7 cellular contexts compared by ENCODE assay signal in the genomic region with DNA sequence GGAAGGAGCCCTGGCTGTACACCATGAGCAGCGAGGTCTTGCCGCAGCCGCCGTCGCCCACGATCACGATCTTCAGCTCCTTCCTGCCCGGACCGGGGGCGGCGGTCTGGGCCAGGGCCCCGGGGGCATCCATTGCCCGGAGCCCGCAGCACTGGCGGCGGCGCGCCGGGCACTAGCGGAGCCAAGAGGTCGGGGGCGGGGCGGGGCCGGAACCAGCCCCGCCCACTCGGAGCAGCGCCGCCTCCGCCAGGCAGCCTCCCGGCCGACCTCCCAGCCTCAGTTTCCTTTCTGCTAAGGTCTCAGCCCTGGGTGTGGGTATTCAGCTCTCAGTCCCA. TPM values are rescaled to one million over a fixed set of nuclear protein-coding genes. Genes with fewer than 3 reads are reported as not detected.
DNase-seq lines count a peak whose midpoint lies in the region; ATAC-seq, FAIRE-seq and TF ChIP-seq lines count a peak whose summit lies in the region.

A gene with protein sequence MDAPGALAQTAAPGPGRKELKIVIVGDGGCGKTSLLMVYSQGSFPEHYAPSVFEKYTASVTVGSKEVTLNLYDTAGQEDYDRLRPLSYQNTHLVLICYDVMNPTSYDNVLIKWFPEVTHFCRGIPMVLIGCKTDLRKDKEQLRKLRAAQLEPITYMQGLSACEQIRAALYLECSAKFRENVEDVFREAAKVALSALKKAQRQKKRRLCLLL (minus strand): TSS at position 188 of the 335 bp plus-strand sequence. CDS start 55 bp downstream, at position 133.

- H2AFZ ChIP-seq in GM12878 (ENCODE audit: control insufficient read depth, low read depth, low read length), result peak within 1 kb of the TSS; percentile 73

- H3K27me3 ChIP-seq in GM12878 (replicated peaks in 1 of 2; ENCODE audit: control insufficient read depth in 2 of 2, insufficient read depth in 2 of 2, low read length in 1 of 2), result no peaks in the 10 kb centered on the region

- intact Hi-C loops in GM12878 (cut with micrococcal nuclease; ENCODE audit: unreplicated experiment), result no loop called here

- H3K4me1 ChIP-seq in GM12878 (ENCODE audit: control insufficient read depth, insufficient read depth, low read length), result peaks cover 44% of the 10 kb centered on the region

- under 1% methylated on average over 19 of the region's 31 CpGs for WGBS in GM12878 (ENCODE audit: insufficient coverage, insufficient replicate concordance, low lambda C conversion rate, missing lambda C conversion rate)

- H3K79me2 ChIP-seq in GM12878 (ENCODE audit: control insufficient read depth, insufficient read depth, low read length), result peaks cover 57% of the 10 kb centered on the region

- H3K9me3 ChIP-seq in GM12878 (replicated peaks; ENCODE audit: control insufficient read depth, insufficient read depth, low read length), result no peaks in the 10 kb centered on the region

- peak; percentile 80 for DNase-seq in OCI-M1 (lab: John Stamatoyannopoulos, UW)
- no peak for DNase-seq in GM12878 (ENCODE audit: low read depth, low spot score)
- DNase-seq in iPS-NIHi7 (ENCODE audit: extremely low spot score), result peak; percentile 74
- DNase-seq in stimulated activated CD8-positive, alpha-beta memory T cell treated with anti-CD3 and anti-CD28 coated beads, Interleukin-12 subunit alpha, Interleukin-12 subunit beta, amount 100 ng/mL, for 4 hours (ENCODE audit: low read depth), result peak; percentile 56
- no peak for DNase-seq in hippocampal formation (lab: John Stamatoyannopoulos, UW)

- peak within 1 kb of the TSS; percentile 75 for H3K27ac ChIP-seq in GM12878 (ENCODE audit: control insufficient read depth, insufficient read depth)

- POLR2A ChIA-PET in GM12878 (lab: Charles Lee), result interaction anchor here (0.7 to 7.9 kb wide), 8 partner anchors 10 to 82 kb away, joined by 4 to 155 read pairs (median 16); partner anchors contain the start of genes SETD1B and TMEM120B

- ATAC-seq in GM18505 (IDR thresholded peaks at IDR 0.05; ENCODE audit: unreplicated experiment) (peak; percentile 18), HG02678 (IDR thresholded peaks at IDR 0.05; ENCODE audit: unreplicated experiment) (peak; percentile 22), GM12878 (peak; percentile 52)

- CTCF ChIA-PET in GM12878 (lab: Yijun Ruan, JAX), result interaction anchor here (0.6 to 16.2 kb wide), 24 partner anchors 14 to 369 kb away, joined by 3 to 565 read pairs (median 12); partner anchors contain the start of genes CFAP251, PSMD9, SETD1B and TMEM120B

- no peak for FAIRE-seq in GM12878 (lab: Jason Lieb, UNC)

- no peaks in the 10 kb centered on the region; the same call in 1 of the 2 replicates for H4K20me1 ChIP-seq in GM12878 (ENCODE audit: control insufficient read depth, insufficient read depth)

- RAD21 ChIA-PET in GM12878 (lab: Charles Lee; ENCODE audit: unreplicated experiment), result interaction anchor here (0.6 to 11.7 kb wide), 17 partner anchors 14 to 442 kb away, joined by 3 to 395 read pairs (median 10); partner anchors contain the start of genes ANAPC5, ORAI1, PSMD9 and SETD1B

- no TSS peak for BruUV-seq in GM12878 (replicated peaks; lab: Mats Ljungman, UMichigan)

- TF ChIP-seq POLR2A in GM18505 (IDR thresholded peaks at IDR 0.05; ENCODE audit: borderline replicate concordance, extremely low read depth, insufficient read depth, insufficient read length), result peak; percentile 68
- peak; percentile 71 for TF ChIP-seq POLR2A in GM12878 (IDR thresholded peaks at IDR 0.05; ENCODE audit: low read depth, low read length)

- peak within 1 kb of the TSS; percentile 93 for H3K4me2 ChIP-seq in GM12878 (ENCODE audit: control insufficient read depth, insufficient read depth)

- no peak for TF ChIP-seq RAD21 in GM12878 (IDR thresholded peaks at IDR 0.05; ENCODE audit: insufficient read depth, low read depth, low read length)

- peak within 1 kb of the TSS; percentile 97 for H3K4me3 ChIP-seq in GM12878

- no peak for TF ChIP-seq CTCF in GM12878 (IDR thresholded peaks at IDR 0.05 in 2 of 3, conservative IDR thresholded peaks at IDR 0.05 in 1 of 3; ENCODE audit: control insufficient read depth in 2 of 3, extremely low read depth in 1 of 3, insufficient read depth in 1 of 3, low read depth in 3 of 3, low read length in 3 of 3)

- in situ Hi-C loops in GM12878 (cut with MboI), result loop anchor here (5.0 kb wide), 1 partner anchor 101 kb away; no protein-coding TSS in a partner anchor

- SMC1A ChIA-PET in GM12878 (lab: Charles Lee; ENCODE audit: uncharacterized antibody, unreplicated experiment), result interaction anchor here (1.1 to 10.5 kb wide), 15 partner anchors 10 to 373 kb away, joined by 3 to 226 read pairs (median 9); partner anchors contain the start of genes PSMD9 and SETD1B

- no peak for TF ChIP-seq EP300 in GM12878 (IDR thresholded peaks at IDR 0.05; ENCODE audit: borderline replicate concordance in 1 of 2, control insufficient read depth in 1 of 2, low read depth in 2 of 2, low read length in 2 of 2)

- peaks cover 4 to 11% of the 10 kb centered on the region in 2 experiments; a peak in 2 of 4 replicates for H3K36me3 ChIP-seq in GM12878 (ENCODE audit: control insufficient read depth in 2 of 2, insufficient read depth in 2 of 2, low read length in 1 of 2)

- H3K9ac ChIP-seq in GM12878 (ENCODE audit: control insufficient read depth, insufficient read depth, low read length), result peak within 1 kb of the TSS; percentile 83

TF ChIP-seq in GM12878, 131 proteins besides CTCF, POLR2A, EP300 and RAD21 (continues in another document):
- TF ChIP-seq SIN3A (IDR thresholded peaks at IDR 0.05; ENCODE audit: low read depth, low read length) (no peak), BCL3 (IDR thresholded peaks at IDR 0.05; ENCODE audit: borderline replicate concordance, insufficient read depth, low read depth, low read length, poor library complexity, severe bottlenecking) (no peak), SPI1 (IDR thresholded peaks at IDR 0.05; ENCODE audit: borderline replicate concordance, insufficient read depth, low read depth, low read length) (no peak), YY1 (IDR thresholded peaks at IDR 0.05; ENCODE audit: low read depth, low read length) (peak; percentile 74; the same call in 1 of the 2 replicates), EGR1 (IDR thresholded peaks at IDR 0.05; ENCODE audit: borderline replicate concordance in 1 of 2, low read depth in 2 of 2, low read length in 2 of 2) (peak in 1 of 2 experiments; percentile 66; a peak in 2 of 3 replicates), PML (IDR thresholded peaks at IDR 0.05; ENCODE audit: low read length) (no peak), EED (IDR thresholded peaks at IDR 0.05; ENCODE audit: low read depth) (no peak), ZZZ3 (IDR thresholded peaks at IDR 0.05; ENCODE audit: control insufficient read depth, insufficient read length, low read depth) (no peak), NRF1 (conservative IDR thresholded peaks at IDR 0.05; ENCODE audit: low read depth, low read length) (no peak), CBFB (IDR thresholded peaks at IDR 0.05; ENCODE audit: low read depth) (no peak), BCL11A (IDR thresholded peaks at IDR 0.05; ENCODE audit: low read depth, low read length) (no peak), NR2F1 (conservative IDR thresholded peaks at IDR 0.05) (peak; percentile 75)

RNA-seq across cellular contexts. Expression of the gene that starts here (rescaled TPM):
- 111 and 129 TPM in 2 replicates for total RNA-seq in GM12878 (2013; cell fraction: nucleolus; rRNA removed)
- total RNA-seq in GM12878 (2014; rRNA removed), result 58.0 and 58.8 TPM in 2 replicates
- total RNA-seq in GM12878 (2014; rRNA removed; fragmentation: Illumina TruSeq; extraction: Trizol), result 32.8 and 32.9 TPM in 2 replicates
- 72.8 and 78.7 TPM in 2 replicates for total RNA-seq in GM12878 (2021)
- 11.6 TPM for polyA plus RNA-seq in GM12878 (2011; ENCODE audit: low read depth)
- polyA plus RNA-seq in GM12878 (2011; rRNA removed), result 25.4 and 40.8 TPM in 2 replicates
- 71.0 and 80.5 TPM in 2 replicates for polyA plus RNA-seq in GM12878 (2011; cell fraction: cytosol; rRNA removed)
- polyA plus RNA-seq in GM12878 (2011; cell fraction: nucleus; rRNA removed), result 76.9 and 97.7 TPM in 2 replicates
- 38.5 and 51.6 TPM in 2 replicates for polyA plus RNA-seq in GM12878 (2012)
- polyA plus RNA-seq in GM12878 (2014; fragmentation: Illumina TruSeq; extraction: Trizol), result 28.5 and 36.5 TPM in 2 replicates
- 1 to 10 TPM; 6.1 to 6.4 TPM for polyA plus RNA-seq in GM12878 (2014; fragmentation: Nextera tagmentation; extraction: Ambion mirVana)
- 66.1 and 75.8 TPM in 2 replicates for polyA plus RNA-seq in GM12878 (2014; rRNA removed)
- 10 to 100 TPM; 38.9 to 40.5 TPM for polyA plus RNA-seq in GM12878 (2016; fragmentation: Nextera tagmentation; extraction: Ambion mirVana)
- polyA minus RNA-seq in GM12878 (2011; rRNA and poly(A)+ RNA removed), result 45.1 and 66.7 TPM in 2 replicates
- polyA minus RNA-seq in GM12878 (2011; cell fraction: cytosol; rRNA and poly(A)+ RNA removed), result 58.2 and 58.8 TPM in 2 replicates
- polyA minus RNA-seq in GM12878 (2011; cell fraction: nucleus; rRNA and poly(A)+ RNA removed), result 35.3 and 53.2 TPM in 2 replicates

Comparison
In these comparisons a context has a peak if more than half of its experiments do, and no peak if none do; other contexts are left out.
1. DNase-seq: peak in OCI-M1 (single experiment), iPS-NIHi7 (single experiment) and stimulated activated CD8-positive, alpha-beta memory T cell treated with anti-CD3 and anti-CD28 coated beads, Interleukin-12 subunit alpha, Interleukin-12 subunit beta, amount 100 ng/mL, for 4 hours (single experiment); none in GM12878 (single experiment) and hippocampal formation (0 of 2).
2. Peak in every context shown above with its lines, with median percentiles within 50 percentile points of each other: ATAC-seq.